Comparison of ENCODE assay signal across 8 cellular contexts in the genomic region with DNA sequence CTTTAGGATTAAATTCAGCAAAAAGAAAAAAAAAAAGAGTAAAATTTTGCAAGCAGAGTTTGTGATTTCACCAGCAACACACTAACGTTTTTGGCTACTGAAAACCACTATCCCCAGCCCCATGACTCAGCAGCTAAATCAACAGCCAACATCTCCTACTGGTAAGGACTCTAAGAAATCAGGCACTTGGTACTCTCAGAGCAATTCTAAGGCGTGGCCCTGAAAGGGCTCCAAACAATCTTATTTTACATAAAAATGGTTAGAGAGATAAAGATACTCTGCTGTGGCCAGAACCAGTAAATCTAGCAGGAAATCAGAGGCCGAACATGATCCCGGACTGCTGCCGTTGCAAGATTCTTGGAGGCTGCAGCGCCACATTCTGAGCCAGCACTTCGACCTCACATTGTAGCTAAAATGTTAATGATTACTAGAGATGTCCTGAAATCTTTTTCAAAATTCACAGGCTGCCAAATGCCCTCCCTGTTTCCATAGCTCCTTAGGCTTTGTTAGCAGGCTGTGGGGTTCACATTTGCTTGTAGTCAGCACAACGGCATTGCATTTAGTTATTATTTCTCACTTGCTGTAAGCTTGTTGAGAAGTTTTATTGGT. TPM values are rescaled to one million over a fixed set of nuclear protein-coding genes. Genes with fewer than 3 reads are reported as not detected.
DNase-seq lines count a peak whose midpoint lies in the region; ATAC-seq and TF ChIP-seq lines count a peak whose summit lies in the region.

No MANE protein-coding gene starts in this region.

- H3K9me3 ChIP-seq in smooth muscle cell (replicated peaks; ENCODE audit: low read depth), result no peaks in the 10 kb centered on the region

- peak overlapping the region; percentile 97 for H3K27ac ChIP-seq in smooth muscle cell (ENCODE audit: low read depth)

- H3K4me2 ChIP-seq in smooth muscle cell, result peak overlapping the region; percentile 97

- peaks cover 30% of the 10 kb centered on the region for H3K79me2 ChIP-seq in smooth muscle cell (ENCODE audit: low read depth)

- CTCF ChIA-PET in GM10248 (lab: Yijun Ruan, JAX), result interaction anchor here (0.8 to 1.5 kb wide), 7 partner anchors 12 to 222 kb away, joined by 3 to 7 read pairs (median 4); no protein-coding TSS in a partner anchor

- H3K9ac ChIP-seq in smooth muscle cell (ENCODE audit: low read depth), result peak overlapping the region; percentile 21

- WGBS in smooth muscle cell (ENCODE audit: low lambda C conversion rate), result 9% methylated on average over 8 of the region's 8 CpGs

- TF ChIP-seq CTCF in GM10248 (IDR thresholded peaks at IDR 0.05; ENCODE audit: control extremely low read depth, extremely low read depth, low read depth, missing control alignments) (no peak), astrocyte of the cerebellum (IDR thresholded peaks at IDR 0.05; ENCODE audit: low read depth, low read length, missing control alignments) (peak; percentile 1), smooth muscle cell (IDR thresholded peaks at IDR 0.05; ENCODE audit: borderline replicate concordance, insufficient read depth, poor library complexity, severe bottlenecking) (no peak)

- DNase-seq in A172 (ENCODE audit: low spot score), result peak; percentile 78
- DNase-seq in GM10248 (ENCODE audit: extremely low spot score), result peak; percentile 50
- peak; percentile 95 for DNase-seq in OCI-M1 (lab: John Stamatoyannopoulos, UW)
- peak; percentile 90 for DNase-seq in astrocyte of the cerebellum (ENCODE audit: low read depth)
- peak; percentile 58 for DNase-seq in iPS-NIHi7 (ENCODE audit: extremely low spot score)
- DNase-seq in smooth muscle cell (lab: John Stamatoyannopoulos, UW; ENCODE audit: unreplicated experiment), result no peak
- DNase-seq in cortex of kidney (lab: John Stamatoyannopoulos, UW), result no peak

- H3K4me1 ChIP-seq in smooth muscle cell (ENCODE audit: low read depth), result peaks cover 27% of the 10 kb centered on the region

- peak overlapping the region; percentile 21 for H2AFZ ChIP-seq in smooth muscle cell (ENCODE audit: low read depth)

- H4K20me1 ChIP-seq in smooth muscle cell (ENCODE audit: low read depth), result peaks cover 31% of the 10 kb centered on the region

- POLR2A ChIA-PET in GM10248 (lab: Yijun Ruan, JAX), result interaction anchor here (0.7 to 1.6 kb wide), 4 partner anchors 13 to 704 kb away, joined by 3 to 8 read pairs (median 4); no protein-coding TSS in a partner anchor

- ATAC-seq in HG02798 (IDR thresholded peaks at IDR 0.05; ENCODE audit: poor library complexity, unreplicated experiment), result no peak

- no peaks in the 10 kb centered on the region for H3K27me3 ChIP-seq in smooth muscle cell (ENCODE audit: low read depth)

- H3K4me3 ChIP-seq in astrocyte of the cerebellum (ENCODE audit: low read depth, low read length) (no peak overlapping the region), smooth muscle cell (peak overlapping the region; percentile 82)

- H3K36me3 ChIP-seq in smooth muscle cell (ENCODE audit: low read depth), result no peaks in the 10 kb centered on the region

- H3F3A ChIP-seq in smooth muscle cell (ENCODE audit: low read depth), result peaks cover 32% of the 10 kb centered on the region

- in situ Hi-C loops in astrocyte of the cerebellum (cut with HindIII; ENCODE audit: low sequenced_read_pairs), result no loop called here

RNA-seq across cellular contexts. Expression of a gene that starts 1.7 kb away (rescaled TPM):
- 1,393 and 1,401 TPM in 2 replicates for total RNA-seq in A172 (2014; rRNA removed; shearing (Covaris generic))
- total RNA-seq in smooth muscle cell, result 1,276 and 1,376 TPM in 2 replicates
- polyA plus RNA-seq in smooth muscle cell, result 2,156 and 2,235 TPM in 2 replicates

Comparison
In these comparisons a context has a peak if more than half of its experiments do, and no peak if none do; other contexts are left out.
1. DNase-seq: peak in A172 (single experiment), GM10248 (single experiment), OCI-M1 (single experiment), astrocyte of the cerebellum (single experiment) and iPS-NIHi7 (single experiment); none in smooth muscle cell (single experiment) and cortex of kidney (single experiment).